Comparison of ENCODE assay signal across 24 cellular contexts in the genomic region with DNA sequence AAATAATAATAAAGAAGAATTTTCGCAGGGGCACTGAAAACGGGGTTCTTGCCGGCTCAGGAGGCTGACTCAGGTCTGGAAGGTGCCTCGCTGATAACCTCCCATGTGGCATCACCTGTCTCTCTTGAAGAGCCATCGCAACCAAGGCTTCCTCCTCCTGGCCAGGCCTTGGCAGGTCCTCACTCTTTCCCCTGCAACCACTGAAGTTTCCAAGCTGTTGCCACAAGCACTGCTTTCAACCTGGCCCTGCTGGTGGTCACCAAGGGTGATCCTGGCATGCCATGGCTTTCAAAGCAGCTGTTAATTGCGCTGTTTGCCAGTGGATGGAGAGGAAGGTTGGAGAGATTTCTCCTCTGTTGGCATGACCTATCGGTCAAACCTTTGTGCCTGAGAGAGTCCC.
DNase-seq lines count a peak whose midpoint lies in the region; ATAC-seq, FAIRE-seq and TF ChIP-seq lines count a peak whose summit lies in the region.
"Had no signal": no experiment of that assay in that cellular context is flagged by ENCODE, and none has a peak within 500 bp of the region (broad histone marks: within the 10 kb centered on the region; RNA-seq: fewer than 3 reads in every experiment).

No MANE protein-coding gene starts in this region.

- H3K9me3 ChIP-seq in esophagus muscularis mucosa: no peaks in the 10 kb centered on the region
- H3K9me3 ChIP-seq: A549, BE2C, HAP-1 had no signal

- TF ChIP-seq POLR2A in esophagus muscularis mucosa (IDR thresholded peaks at IDR 0.05; ENCODE audit: low read depth) (no peak), H54 (IDR thresholded peaks at IDR 0.05; ENCODE audit: low read depth, low read length) (no peak)

- TF ChIP-seq CTCF in esophagus muscularis mucosa (IDR thresholded peaks at IDR 0.05) (no peak), osteocyte (IDR thresholded peaks at IDR 0.05) (no peak)

- DNase-seq in esophagus muscularis mucosa (ENCODE audit: extremely low spot score) (peak; percentile 60), mesendoderm (no peak), osteocyte (ENCODE audit: extremely low spot score, unreplicated experiment) (peak; percentile 57), ureter (ENCODE audit: low spot score) (peak; percentile 33), HEK293T (ENCODE audit: extremely low spot score) (no peak), H54 (ENCODE audit: insufficient read length, low spot score) (no peak)
- DNase-seq: 8988T; ACHN; AML-193; BE2C; CD4-positive, alpha-beta T cell; CD8-positive, alpha-beta memory T cell; DMS 273 treated with DMSO at 0.1 percent for 48 hours; DMS79; EL; GDM1; GM23248 had no signal

- no peaks in the 10 kb centered on the region for H3K9me3 Mint-ChIP-seq in osteocyte (ENCODE audit: unreplicated experiment)
- H3K9me3 Mint-ChIP-seq: CD4-positive, alpha-beta T cell had no signal

- H3K79me1 ChIP-seq in mesendoderm (ENCODE audit: low read length): no peaks in the 10 kb centered on the region

- CTCF ChIA-PET in HEK293T (lab: Yijun Ruan, JAX): no interaction called here

- no peak overlapping the region for H2BK15ac ChIP-seq in mesendoderm (replicated peaks; ENCODE audit: low read depth)

- no peak overlapping the region for H3K56ac ChIP-seq in mesendoderm (ENCODE audit: low read length)

- H3K4me3 Mint-ChIP-seq in osteocyte (ENCODE audit: unreplicated experiment): no peak overlapping the region
- H3K4me3 Mint-ChIP-seq: CD14-positive monocyte; CD4-positive, alpha-beta T cell; CD8-positive, alpha-beta memory T cell had no signal

- no peak for FAIRE-seq in H54 (lab: Jason Lieb, UNC)
- FAIRE-seq: A549, D721Med, GM12878 had no signal

- TF ChIP-seq EP300 in esophagus muscularis mucosa (IDR thresholded peaks at IDR 0.05): no peak

- H4K5ac ChIP-seq in mesendoderm (ENCODE audit: low read length): no peak overlapping the region

- H3K27me3 ChIP-seq in esophagus muscularis mucosa (peaks cover 0 to 17% (median 0%) of the 10 kb centered on the region in 4 donors), mesendoderm (ENCODE audit: insufficient read depth, low read length, poor library complexity) (no peaks in the 10 kb centered on the region)
- H3K27me3 ChIP-seq: BLaER1 treated with 17β-estradiol and CSF1 and Interleukin-3, amounts not matched to agents 10 nM and 100 nM had no signal

- H3K4me1 ChIP-seq in esophagus muscularis mucosa (no peaks in the 10 kb centered on the region), mesendoderm (ENCODE audit: control insufficient read depth, low read depth, low read length) (no peaks in the 10 kb centered on the region)
- H3K4me1 ChIP-seq: A549, BE2C had no signal

- no peak overlapping the region for H2BK120ac ChIP-seq in mesendoderm (ENCODE audit: low read depth, low read length)

- peak overlapping the region; percentile 0 for H3K23ac ChIP-seq in mesendoderm (ENCODE audit: low read length)

- 95% methylated on average over 7 of the region's 7 CpGs for WGBS in esophagus muscularis mucosa
- no CpG with 5 or more reads among the region's 7 CpGs for WGBS in mesendoderm (ENCODE audit: extremely low coverage, insufficient coverage, low lambda C conversion rate)

- intact Hi-C loops in esophagus muscularis mucosa (cut with DNase I): no loop called here

- H3K36me3 ChIP-seq in esophagus muscularis mucosa (no peaks in the 10 kb centered on the region), mesendoderm (ENCODE audit: control insufficient read depth, insufficient read depth, low read length) (no peaks in the 10 kb centered on the region)
- H3K36me3 ChIP-seq: BE2C; BLaER1 treated with 17β-estradiol and CSF1 and Interleukin-3, amounts not matched to agents 10 nM and 100 nM; HAP-1 had no signal

- H3K9ac ChIP-seq in mesendoderm (ENCODE audit: low read length): no peak overlapping the region
- H3K9ac ChIP-seq: BLaER1 treated with 17β-estradiol and CSF1 and Interleukin-3, amounts not matched to agents 10 nM and 100 nM; GM23248 had no signal

- no peak overlapping the region for H3K4ac ChIP-seq in mesendoderm (ENCODE audit: low read depth, low read length)

- peaks cover 3% of the 10 kb centered on the region for H3K36me3 Mint-ChIP-seq in osteocyte (ENCODE audit: unreplicated experiment)
- H3K36me3 Mint-ChIP-seq: CD14-positive monocyte; CD8-positive, alpha-beta memory T cell had no signal

- peaks cover 3% of the 10 kb centered on the region for H3K4me1 Mint-ChIP-seq in osteocyte (ENCODE audit: unreplicated experiment)
- H3K4me1 Mint-ChIP-seq: CD8-positive, alpha-beta memory T cell had no signal

- no peak overlapping the region for H3K18ac ChIP-seq in mesendoderm (ENCODE audit: low read length)

- ATAC-seq in GM18909 (IDR thresholded peaks at IDR 0.05; ENCODE audit: poor library complexity, unreplicated experiment): no peak
- ATAC-seq: A549, GM12878 had no signal

- no peak overlapping the region for H2BK5ac ChIP-seq in mesendoderm (ENCODE audit: low read length)

- no peak overlapping the region for H3K27ac Mint-ChIP-seq in osteocyte (ENCODE audit: unreplicated experiment)
- H3K27ac Mint-ChIP-seq: CD4-positive, alpha-beta T cell; CD8-positive, alpha-beta memory T cell had no signal

- H4K8ac ChIP-seq in mesendoderm (ENCODE audit: low read depth, low read length): no peak overlapping the region

- no peak overlapping the region for H3K4me2 ChIP-seq in mesendoderm (ENCODE audit: low read length)
- H3K4me2 ChIP-seq: A549 had no signal

- H3K27ac ChIP-seq in esophagus muscularis mucosa (replicated peaks in 1 of 4) (no peak overlapping the region), mesendoderm (ENCODE audit: low read depth, low read length) (no peak overlapping the region)
- H3K27ac ChIP-seq: A549; BLaER1 treated with 17β-estradiol and CSF1 and Interleukin-3, amounts not matched to agents 10 nM and 100 nM; GM23248 had no signal

- peaks cover 44% of the 10 kb centered on the region for H3K27me3 Mint-ChIP-seq in osteocyte (ENCODE audit: unreplicated experiment)

- POLR2A ChIA-PET in HEK293T (lab: Yijun Ruan, JAX): no interaction called here

- H3K4me3 ChIP-seq in esophagus muscularis mucosa (no peak overlapping the region), mesendoderm (ENCODE audit: low read length) (no peak overlapping the region)
- H3K4me3 ChIP-seq: A549; BLaER1 treated with 17β-estradiol and CSF1 and Interleukin-3, amounts not matched to agents 10 nM and 100 nM; GM12878; GM23248; HAP-1 had no signal

- no peaks in the 10 kb centered on the region for H3K79me2 ChIP-seq in mesendoderm (ENCODE audit: control insufficient read depth, insufficient read depth, low read length)

- no peak overlapping the region for H2AK5ac ChIP-seq in mesendoderm (ENCODE audit: low read length)

TF ChIP-seq in HEK293T, 16 proteins besides CTCF, POLR2A, EP300 and RAD21:
- TF ChIP-seq, protein P1, sequence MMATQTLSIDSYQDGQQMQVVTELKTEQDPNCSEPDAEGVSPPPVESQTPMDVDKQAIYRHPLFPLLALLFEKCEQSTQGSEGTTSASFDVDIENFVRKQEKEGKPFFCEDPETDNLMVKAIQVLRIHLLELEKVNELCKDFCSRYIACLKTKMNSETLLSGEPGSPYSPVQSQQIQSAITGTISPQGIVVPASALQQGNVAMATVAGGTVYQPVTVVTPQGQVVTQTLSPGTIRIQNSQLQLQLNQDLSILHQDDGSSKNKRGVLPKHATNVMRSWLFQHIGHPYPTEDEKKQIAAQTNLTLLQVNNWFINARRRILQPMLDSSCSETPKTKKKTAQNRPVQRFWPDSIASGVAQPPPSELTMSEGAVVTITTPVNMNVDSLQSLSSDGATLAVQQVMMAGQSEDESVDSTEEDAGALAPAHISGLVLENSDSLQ (IDR thresholded peaks at IDR 0.05): no peak
- no peak for TF ChIP-seq SUZ12 (IDR thresholded peaks at IDR 0.05)
- no peak for TF ChIP-seq L3MBTL2 (conservative IDR thresholded peaks at IDR 0.05)
- TF ChIP-seq TARDBP (IDR thresholded peaks at IDR 0.05): no peak
- no peak for TF ChIP-seq BHLHE40 (IDR thresholded peaks at IDR 0.05; ENCODE audit: borderline replicate concordance)
- TF ChIP-seq ARNT (IDR thresholded peaks at IDR 0.05): no peak
- TF ChIP-seq FOXM1 (IDR thresholded peaks at IDR 0.05; ENCODE audit: borderline replicate concordance): no peak
- no peak for TF ChIP-seq ZNF384 (IDR thresholded peaks at IDR 0.05)

Comparison
In these comparisons a context has a peak if more than half of its experiments do, and no peak if none do; other contexts are left out.
1. DNase-seq: peak in esophagus muscularis mucosa (single experiment), osteocyte (single experiment) and ureter (single experiment); none in mesendoderm (single experiment), HEK293T (single experiment) and H54 (single experiment).